ENCODE assay signal across 24 cellular contexts in genomic region chr5:15266841-15267240, GRCh38.
"Had no signal": no experiment of that assay in that cellular context is flagged by ENCODE, and none has a peak within 500 bp of the region (broad histone marks: within the 10 kb centered on the region; RNA-seq: fewer than 3 reads in every experiment).

No MANE protein-coding gene starts in this region.

- H3K27me3 ChIP-seq: colonic mucosa, esophagus squamous epithelium, gastrocnemius medialis, heart right ventricle, left lung had no signal

- H3K4me1 ChIP-seq: colonic mucosa, left lung had no signal

- H3K27ac Mint-ChIP-seq: dendritic cell treated with granulocyte-macrophage colony-stimulating factor and Interleukin-4, amounts not matched to agents 40 ng/mL and 50 ng/mL, for 4 days; effector memory CD8-positive, alpha-beta T cell; endodermal cell; mesothelial cell of epicardium had no signal

- DNase-seq: colonic mucosa; cortex of kidney; effector CD8-positive, alpha-beta T cell; effector memory CD8-positive, alpha-beta T cell; endodermal cell; erythroblast; esophagus squamous epithelium; foreskin fibroblast; foreskin melanocyte; gastrocnemius medialis; glutamatergic neuron; head of caudate nucleus; heart right ventricle; hippocampal formation; left cardiac atrium; left lung; left ventricle myocardium superior; lower lobe of right lung; mesenchymal stem cell; mucosa of descending colon had no signal

- ATAC-seq: effector memory CD8-positive, alpha-beta T cell; esophagus mucosa; gastrocnemius medialis; heart right ventricle; left lung; lower lobe of right lung; mucosa of descending colon had no signal

- H3K27me3 Mint-ChIP-seq: dendritic cell treated with granulocyte-macrophage colony-stimulating factor and Interleukin-4, amounts not matched to agents 40 ng/mL and 50 ng/mL, for 4 days; effector memory CD8-positive, alpha-beta T cell had no signal

- H3K27ac ChIP-seq: colonic mucosa, epithelial cell of prostate, esophagus squamous epithelium, gastrocnemius medialis, heart right ventricle, left lung, lower lobe of right lung had no signal

- H3K9me3 ChIP-seq: colonic mucosa, gastrocnemius medialis, lower lobe of right lung, mucosa of descending colon had no signal

- H3K4me3 ChIP-seq: colonic mucosa, esophagus squamous epithelium, gastrocnemius medialis, heart right ventricle, left lung, lower lobe of right lung, mucosa of descending colon had no signal

- H3K36me3 Mint-ChIP-seq: mesothelial cell of epicardium had no signal

- H3K4me1 Mint-ChIP-seq: mesothelial cell of epicardium had no signal

- H3K36me3 ChIP-seq: colonic mucosa, esophagus squamous epithelium, gastrocnemius medialis, heart right ventricle, left lung, lower lobe of right lung had no signal

- H3K9me3 Mint-ChIP-seq: endodermal cell had no signal

- H3K4me3 Mint-ChIP-seq: dendritic cell treated with granulocyte-macrophage colony-stimulating factor and Interleukin-4, amounts not matched to agents 40 ng/mL and 50 ng/mL, for 4 days; effector memory CD8-positive, alpha-beta T cell; endodermal cell; mesothelial cell of epicardium had no signal
